ENCODE assay signal across 1 cellular context in genomic region chr17:41864837-41865595, GRCh38.
TF ChIP-seq lines count a peak whose summit lies in the region.

A gene with protein sequence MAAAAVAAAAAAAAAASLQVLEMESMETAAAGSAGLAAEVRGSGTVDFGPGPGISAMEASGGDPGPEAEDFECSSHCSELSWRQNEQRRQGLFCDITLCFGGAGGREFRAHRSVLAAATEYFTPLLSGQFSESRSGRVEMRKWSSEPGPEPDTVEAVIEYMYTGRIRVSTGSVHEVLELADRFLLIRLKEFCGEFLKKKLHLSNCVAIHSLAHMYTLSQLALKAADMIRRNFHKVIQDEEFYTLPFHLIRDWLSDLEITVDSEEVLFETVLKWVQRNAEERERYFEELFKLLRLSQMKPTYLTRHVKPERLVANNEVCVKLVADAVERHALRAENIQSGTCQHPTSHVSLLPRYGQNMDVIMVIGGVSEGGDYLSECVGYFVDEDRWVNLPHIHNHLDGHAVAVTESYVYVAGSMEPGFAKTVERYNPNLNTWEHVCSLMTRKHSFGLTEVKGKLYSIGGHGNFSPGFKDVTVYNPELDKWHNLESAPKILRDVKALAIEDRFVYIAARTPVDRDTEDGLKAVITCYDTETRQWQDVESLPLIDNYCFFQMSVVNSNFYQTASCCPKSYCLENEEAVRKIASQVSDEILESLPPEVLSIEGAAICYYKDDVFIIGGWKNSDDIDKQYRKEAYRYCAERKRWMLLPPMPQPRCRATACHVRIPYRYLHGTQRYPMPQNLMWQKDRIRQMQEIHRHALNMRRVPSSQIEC (minus strand): TSS chr17:41865423. CDS start chr17:41865370, 53 bp downstream.

TF ChIP-seq in K562, 482 proteins besides CTCF, POLR2A, EP300 and RAD21 (continued from another document and continues in another):
- TF ChIP-seq REST (CRISPR knock-in tag; IDR thresholded peaks at IDR 0.05; ENCODE audit: low read depth) (0 out of 2 replicates have a peak, but pooled peaks have one; percentile 50), NONO (IDR thresholded peaks at IDR 0.05; ENCODE audit: low read depth in 2 of 2, low read length in 1 of 2) (peak; percentile 62 to 88; a peak in 3 of 4 replicates), TARDBP (IDR thresholded peaks at IDR 0.05) (no peak), HDGF (IDR thresholded peaks at IDR 0.05) (no peak), FUS (optimal IDR thresholded peaks at IDR 0.05; ENCODE audit: low read depth, low read length) (peak; percentile 62), ZSCAN32 (CRISPR knock-in tag; IDR thresholded peaks at IDR 0.05) (no peak), PTBP1 (IDR thresholded peaks at IDR 0.05; ENCODE audit: low read depth, low read length) (no peak), NFE2 (IDR thresholded peaks at IDR 0.05; ENCODE audit: low read depth) (no peak), ZNF175 (CRISPR knock-in tag; IDR thresholded peaks at IDR 0.05; ENCODE audit: low read depth) (no peak), SRSF9 (IDR thresholded peaks at IDR 0.05; ENCODE audit: borderline replicate concordance, low read depth, low read length) (no peak), TEAD1 (CRISPR knock-in tag; IDR thresholded peaks at IDR 0.05) (0 out of 4 replicates have a peak, but pooled peaks of 1 of the 2 experiments have one; percentile 29), NFE2L1 (tag; IDR thresholded peaks at IDR 0.05; ENCODE audit: borderline replicate concordance, low read depth) (no peak), MCM3 (IDR thresholded peaks at IDR 0.05) (no peak), ZNF766 (CRISPR knock-in tag; conservative IDR thresholded peaks at IDR 0.05) (no peak), ZNF197 (CRISPR knock-in tag; IDR thresholded peaks at IDR 0.05; ENCODE audit: low read depth) (no peak), ZBTB40 (IDR thresholded peaks at IDR 0.05) (peak; percentile 18; the same call in 1 of the 2 replicates), ZBTB40 (CRISPR knock-in tag; IDR thresholded peaks at IDR 0.05) (no peak), ZNF121 (CRISPR knock-in tag; conservative IDR thresholded peaks at IDR 0.05) (no peak), THRAP3 (IDR thresholded peaks at IDR 0.05; ENCODE audit: borderline replicate concordance) (no peak), RFX7 (CRISPR knock-in tag; IDR thresholded peaks at IDR 0.05) (no peak), ZNF184 (CRISPR knock-in tag; IDR thresholded peaks at IDR 0.05) (no peak), STAG1 (CRISPR knock-in tag; IDR thresholded peaks at IDR 0.05; ENCODE audit: borderline replicate concordance) (no peak), WHSC1 (IDR thresholded peaks at IDR 0.05; ENCODE audit: low read length) (no peak), ZNF644 (tag; IDR thresholded peaks at IDR 0.05; ENCODE audit: low read depth) (no peak), HNRNPL (IDR thresholded peaks at IDR 0.05; ENCODE audit: low read depth, low read length) (peak; percentile 53; the same call in 1 of the 2 replicates), GTF2B (IDR thresholded peaks at IDR 0.05; ENCODE audit: extremely low read depth, insufficient read length) (no peak), BHLHE40 (IDR thresholded peaks at IDR 0.05; ENCODE audit: low read length) (no peak), RNF219 (CRISPR knock-in tag; IDR thresholded peaks at IDR 0.05) (no peak), GABPB2 (CRISPR knock-in tag; conservative IDR thresholded peaks at IDR 0.05) (no peak; the same call in 1 of the 2 replicates)
- TF ChIP-seq, protein P1, sequence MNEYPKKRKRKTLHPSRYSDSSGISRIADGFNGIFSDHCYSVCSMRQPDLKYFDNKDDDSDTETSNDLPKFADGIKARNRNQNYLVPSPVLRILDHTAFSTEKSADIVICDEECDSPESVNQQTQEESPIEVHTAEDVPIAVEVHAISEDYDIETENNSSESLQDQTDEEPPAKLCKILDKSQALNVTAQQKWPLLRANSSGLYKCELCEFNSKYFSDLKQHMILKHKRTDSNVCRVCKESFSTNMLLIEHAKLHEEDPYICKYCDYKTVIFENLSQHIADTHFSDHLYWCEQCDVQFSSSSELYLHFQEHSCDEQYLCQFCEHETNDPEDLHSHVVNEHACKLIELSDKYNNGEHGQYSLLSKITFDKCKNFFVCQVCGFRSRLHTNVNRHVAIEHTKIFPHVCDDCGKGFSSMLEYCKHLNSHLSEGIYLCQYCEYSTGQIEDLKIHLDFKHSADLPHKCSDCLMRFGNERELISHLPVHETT (CRISPR knock-in tag; conservative IDR thresholded peaks at IDR 0.05 in 1 of 2, IDR thresholded peaks at IDR 0.05 in 1 of 2): no peak; a peak in 1 of 4 replicates
- TF ChIP-seq, protein P2, sequence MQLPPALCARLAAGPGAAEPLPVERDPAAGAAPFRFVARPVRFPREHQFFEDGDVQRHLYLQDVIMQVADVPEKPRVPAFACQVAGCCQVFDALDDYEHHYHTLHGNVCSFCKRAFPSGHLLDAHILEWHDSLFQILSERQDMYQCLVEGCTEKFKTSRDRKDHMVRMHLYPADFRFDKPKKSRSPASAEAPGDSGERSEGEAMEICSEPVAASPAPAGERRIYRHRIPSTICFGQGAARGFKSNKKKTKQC (CRISPR knock-in tag; IDR thresholded peaks at IDR 0.05): peak; percentile 19
- TF ChIP-seq, protein P3, sequence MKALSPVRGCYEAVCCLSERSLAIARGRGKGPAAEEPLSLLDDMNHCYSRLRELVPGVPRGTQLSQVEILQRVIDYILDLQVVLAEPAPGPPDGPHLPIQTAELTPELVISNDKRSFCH (CRISPR knock-in tag; IDR thresholded peaks at IDR 0.05): no peak
- TF ChIP-seq, protein P3 (tag; IDR thresholded peaks at IDR 0.05): 0 out of 2 replicates have a peak, but pooled peaks have one; percentile 20
- TF ChIP-seq, protein P4, sequence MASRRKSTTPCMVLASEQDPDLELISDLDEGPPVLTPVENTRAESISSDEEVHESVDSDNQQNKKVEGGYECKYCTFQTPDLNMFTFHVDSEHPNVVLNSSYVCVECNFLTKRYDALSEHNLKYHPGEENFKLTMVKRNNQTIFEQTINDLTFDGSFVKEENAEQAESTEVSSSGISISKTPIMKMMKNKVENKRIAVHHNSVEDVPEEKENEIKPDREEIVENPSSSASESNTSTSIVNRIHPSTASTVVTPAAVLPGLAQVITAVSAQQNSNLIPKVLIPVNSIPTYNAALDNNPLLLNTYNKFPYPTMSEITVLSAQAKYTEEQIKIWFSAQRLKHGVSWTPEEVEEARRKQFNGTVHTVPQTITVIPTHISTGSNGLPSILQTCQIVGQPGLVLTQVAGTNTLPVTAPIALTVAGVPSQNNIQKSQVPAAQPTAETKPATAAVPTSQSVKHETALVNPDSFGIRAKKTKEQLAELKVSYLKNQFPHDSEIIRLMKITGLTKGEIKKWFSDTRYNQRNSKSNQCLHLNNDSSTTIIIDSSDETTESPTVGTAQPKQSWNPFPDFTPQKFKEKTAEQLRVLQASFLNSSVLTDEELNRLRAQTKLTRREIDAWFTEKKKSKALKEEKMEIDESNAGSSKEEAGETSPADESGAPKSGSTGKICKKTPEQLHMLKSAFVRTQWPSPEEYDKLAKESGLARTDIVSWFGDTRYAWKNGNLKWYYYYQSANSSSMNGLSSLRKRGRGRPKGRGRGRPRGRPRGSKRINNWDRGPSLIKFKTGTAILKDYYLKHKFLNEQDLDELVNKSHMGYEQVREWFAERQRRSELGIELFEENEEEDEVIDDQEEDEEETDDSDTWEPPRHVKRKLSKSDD (conservative IDR thresholded peaks at IDR 0.05; ENCODE audit: low read length): no peak
